29 cellular contexts compared by ENCODE assay signal in genomic region chr10:24661374-24661773, GRCh38.
"Had no signal": no experiment of that assay in that cellular context is flagged by ENCODE, and none has a peak within 500 bp of the region (broad histone marks: within the 10 kb centered on the region; RNA-seq: fewer than 3 reads in every experiment).

No MANE protein-coding gene starts in this region.

- FAIRE-seq: bronchial epithelial cell had no signal

- H3K27ac ChIP-seq: ascending aorta, brain microvascular endothelial cell, coronary artery, esophagus muscularis mucosa, foreskin keratinocyte, gastrocnemius medialis had no signal

- H3K4me1 ChIP-seq: ascending aorta, esophagus muscularis mucosa, foreskin keratinocyte had no signal

- H3K4me3 ChIP-seq: ascending aorta, coronary artery, dorsolateral prefrontal cortex, esophagus muscularis mucosa, gastrocnemius medialis had no signal

- H3K9me3 ChIP-seq: ascending aorta, esophagus muscularis mucosa, gastrocnemius medialis had no signal

- H3K36me3 ChIP-seq: gastrocnemius medialis had no signal

- ATAC-seq: activated CD4-positive, alpha-beta T cell treated with anti-CD3 and anti-CD28 coated beads for 36 hours; activated CD8-positive, alpha-beta memory T cell treated with anti-CD3 and anti-CD28 coated beads, Interleukin-2, amount 10 ng/mL, durations not matched to agents 7 days and 5 days; activated CD8-positive, alpha-beta T cell treated with anti-CD3 and anti-CD28 coated beads, Interleukin-2, amount 10 ng/mL, durations not matched to agents 7 days and 5 days; activated naive CD8-positive, alpha-beta T cell treated with anti-CD3 and anti-CD28 coated beads, Interleukin-2, amount 50 U/mL, for 24 hours; foreskin keratinocyte; gastrocnemius medialis; T-helper 17 cell had no signal

- H3K27me3 ChIP-seq: ascending aorta, brain microvascular endothelial cell, dorsolateral prefrontal cortex, esophagus muscularis mucosa, foreskin keratinocyte, gastrocnemius medialis had no signal

- DNase-seq: activated CD4-positive, alpha-beta memory T cell treated with anti-CD3 and anti-CD28 coated beads for 36 hours; activated CD4-positive, alpha-beta T cell treated with anti-CD3 and anti-CD28 coated beads for 36 hours; activated CD4-positive, alpha-beta T cell treated with anti-CD3 and anti-CD28 coated beads, Interleukin-2, amount 10 ng/mL, durations not matched to agents 24 days and 14 days; activated CD4-positive, CD25-positive, alpha-beta regulatory T cell; activated CD4-positive, CD25-positive, alpha-beta regulatory T cell treated with anti-CD3 and anti-CD28 coated beads, Interleukin-2, amount 50 U/mL, for 72 hours; activated CD8-positive, alpha-beta memory T cell treated with anti-CD3 and anti-CD28 coated beads, Interleukin-2, amount 10 ng/mL, durations not matched to agents 7 days and 5 days; activated CD8-positive, alpha-beta memory T cell treated with anti-CD3 and anti-CD28 coated beads, Interleukin-2, amount 50 U/mL, for 4 hours; activated CD8-positive, alpha-beta T cell treated with anti-CD3 and anti-CD28 coated beads, Interleukin-2, amount 10 ng/mL, durations not matched to agents 7 days and 5 days; activated effector memory CD4-positive, alpha-beta T cell treated with anti-CD3 and anti-CD28 coated beads, Interleukin-2, amount 50 U/mL, for 16 hours; activated naive CD4-positive, alpha-beta T cell treated with anti-CD3 and anti-CD28 coated beads for 36 hours; activated naive CD8-positive, alpha-beta T cell treated with anti-CD3 and anti-CD28 coated beads for 36 hours; activated naive CD8-positive, alpha-beta T cell treated with anti-CD3 and anti-CD28 coated beads, Interleukin-2, amount 50 U/mL, for 24 hours; activated T-cell treated with anti-CD3 and anti-CD28 coated beads, Interleukin-2, amount 50 U/mL, for 1 hour; activated T-cell treated with anti-CD3 and anti-CD28 coated beads, Interleukin-2, amount 50 U/mL, for 48 hours; brain microvascular endothelial cell; cerebellar nuclear complex; dorsolateral prefrontal cortex; effector memory CD4-positive, alpha-beta T cell; endodermal cell; erythroblast; foreskin keratinocyte; gastrocnemius medialis; T-helper 1 cell; T-helper 17 cell; T1000 had no signal
